ENCODE assay signal across 26 cellular contexts in genomic region chr3:45777753-45778386, GRCh38. TPM values are rescaled to one million over a fixed set of nuclear protein-coding genes. Genes with fewer than 3 reads are reported as not detected.
"Had no signal": no experiment of that assay in that cellular context is flagged by ENCODE, and none has a peak within 500 bp of the region (broad histone marks: within the 10 kb centered on the region; RNA-seq: fewer than 3 reads in every experiment).

No MANE protein-coding gene starts in this region.

- H3K4me3 ChIP-seq: ascending aorta, cardiac muscle cell, K562 had no signal

- DNase-seq: activated CD4-positive, alpha-beta memory T cell treated with anti-CD3 and anti-CD28 coated beads, Interleukin-2, amount 10 ng/mL, durations not matched to agents 7 days and 5 days; activated CD4-positive, alpha-beta T cell treated with anti-CD3 and anti-CD28 coated beads for 1 hour; activated CD4-positive, alpha-beta T cell treated with anti-CD3 and anti-CD28 coated beads for 48 hours; activated CD4-positive, CD25-positive, alpha-beta regulatory T cell; activated effector memory CD4-positive, alpha-beta T cell treated with Interleukin-2 at 50 U/mL for 16 hours; activated naive CD8-positive, alpha-beta T cell treated with anti-CD3 and anti-CD28 coated beads, Interleukin-2, amount 10 ng/mL, durations not matched to agents 7 days and 5 days; amygdala; NCI-H1105; NCI-H1417 treated with DMSO at 0.1 percent for 48 hours; NCI-H1694 treated with DMSO at 0.1 percent for 48 hours; NCI-H345; NCI-H524 treated with DMSO at 0.1 percent for 48 hours; Right ventricle myocardium superior; SW 1271; T-helper 1 cell; T-helper 2 cell; T1000; WERI-Rb-1 had no signal

- H3K4me3 Mint-ChIP-seq: activated CD4-positive, alpha-beta memory T cell treated with anti-CD3 and anti-CD28 coated beads, Interleukin-2, amount 10 ng/mL, durations not matched to agents 7 days and 5 days; activated naive CD4-positive, alpha-beta T cell treated with anti-CD3 and anti-CD28 coated beads, Interleukin-2, amount 50 U/mL, for 24 hours; activated naive CD8-positive, alpha-beta T cell treated with anti-CD3 and anti-CD28 coated beads, Interleukin-2, amount 10 ng/mL, durations not matched to agents 7 days and 5 days; central memory CD8-positive, alpha-beta T cell had no signal

- FAIRE-seq: K562 had no signal

- H3K9me3 Mint-ChIP-seq: activated CD4-positive, alpha-beta memory T cell treated with anti-CD3 and anti-CD28 coated beads, Interleukin-2, amount 10 ng/mL, durations not matched to agents 7 days and 5 days; activated naive CD4-positive, alpha-beta T cell treated with anti-CD3 and anti-CD28 coated beads, Interleukin-2, amount 50 U/mL, for 24 hours; activated naive CD8-positive, alpha-beta T cell treated with anti-CD3 and anti-CD28 coated beads, Interleukin-2, amount 10 ng/mL, durations not matched to agents 7 days and 5 days; central memory CD8-positive, alpha-beta T cell had no signal

- H3K4me1 Mint-ChIP-seq: central memory CD8-positive, alpha-beta T cell had no signal

- H3K36me3 Mint-ChIP-seq: activated naive CD4-positive, alpha-beta T cell treated with anti-CD3 and anti-CD28 coated beads, Interleukin-2, amount 50 U/mL, for 24 hours; activated naive CD8-positive, alpha-beta T cell treated with anti-CD3 and anti-CD28 coated beads, Interleukin-2, amount 10 ng/mL, durations not matched to agents 7 days and 5 days had no signal

- H3K27ac ChIP-seq: ascending aorta, cardiac muscle cell, WERI-Rb-1 had no signal

- H3K27ac Mint-ChIP-seq: activated CD4-positive, alpha-beta memory T cell treated with anti-CD3 and anti-CD28 coated beads, Interleukin-2, amount 10 ng/mL, durations not matched to agents 7 days and 5 days; activated naive CD4-positive, alpha-beta T cell treated with anti-CD3 and anti-CD28 coated beads, Interleukin-2, amount 50 U/mL, for 24 hours; activated naive CD8-positive, alpha-beta T cell treated with anti-CD3 and anti-CD28 coated beads, Interleukin-2, amount 10 ng/mL, durations not matched to agents 7 days and 5 days had no signal

- H3K27me3 Mint-ChIP-seq: activated naive CD4-positive, alpha-beta T cell treated with anti-CD3 and anti-CD28 coated beads, Interleukin-2, amount 50 U/mL, for 24 hours had no signal

RNA-seq across cellular contexts. Expression of gene SLC6A20, which starts 18.5 kb away (rescaled TPM):
- total RNA-seq: activated CD4-positive, alpha-beta memory T cell treated with anti-CD3 and anti-CD28 coated beads, Interleukin-2, amount 10 ng/mL, durations not matched to agents 7 days and 5 days; activated naive CD8-positive, alpha-beta T cell treated with anti-CD3 and anti-CD28 coated beads, Interleukin-2, amount 10 ng/mL, durations not matched to agents 7 days and 5 days; ascending aorta; K562; MCF 10A; NCI-H460; OCI-LY7; Right ventricle myocardium superior had no signal
- polyA plus RNA-seq: K562 had no signal
